In genomic region chr7:86931439-86931838, GRCh38 we compare ENCODE assay signal across 17 cellular contexts.
DNase-seq lines count a peak whose midpoint lies in the region; ATAC-seq and TF ChIP-seq lines count a peak whose summit lies in the region.
"Had no signal": no experiment of that assay in that cellular context is flagged by ENCODE, and none has a peak within 500 bp of the region (broad histone marks: within the 10 kb centered on the region; RNA-seq: fewer than 3 reads in every experiment).

No MANE protein-coding gene starts in this region.

- H3K36me3 ChIP-seq in ACC112 (ENCODE audit: insufficient read depth, low read length), result no peaks in the 10 kb centered on the region
- no peaks in the 10 kb centered on the region for H3K36me3 ChIP-seq in PC-3 (ENCODE audit: low read depth, low read length)
- H3K36me3 ChIP-seq in psoas muscle (ENCODE audit: insufficient read depth in 1 of 2, low read depth in 1 of 2), result peaks cover 0 to 2% of the 10 kb centered on the region in 2 donors
- H3K36me3 ChIP-seq: right atrium auricular region had no signal

- 86 to 94% (median 90%) methylated on average over 2 of the region's 2 CpGs for WGBS in psoas muscle, 3 donors

- H3K27me3 ChIP-seq in ACC112 (ENCODE audit: insufficient read depth, low read length) (no peaks in the 10 kb centered on the region), PC-3 (ENCODE audit: low read length) (no peaks in the 10 kb centered on the region), psoas muscle (ENCODE audit: insufficient read depth in 3 of 3, low read length in 2 of 3) (no peaks in the 10 kb centered on the region)
- H3K27me3 ChIP-seq: dorsolateral prefrontal cortex, right atrium auricular region, upper lobe of left lung had no signal

- H3F3A ChIP-seq in PC-3 (ENCODE audit: low read length, unreplicated experiment), result no peaks in the 10 kb centered on the region

- CTCF ChIA-PET in PC-3 (lab: Charles Lee), result interaction anchor here (1.0 kb wide), 1 partner anchor 217 kb away, joined by 3 read pairs; no protein-coding TSS in a partner anchor

- H2AFZ ChIP-seq in ACC112 (ENCODE audit: low read length, unreplicated experiment) (peak overlapping the region; percentile 66), PC-3 (ENCODE audit: low read length) (no peak overlapping the region)

- no peaks in the 10 kb centered on the region for H3K9me3 ChIP-seq in PC-3 (ENCODE audit: low read length)
- H3K9me3 ChIP-seq in psoas muscle, result no peaks in the 10 kb centered on the region
- H3K9me3 ChIP-seq: right atrium auricular region, upper lobe of left lung had no signal

- peaks cover 13% of the 10 kb centered on the region for H3K4me1 ChIP-seq in ACC112 (ENCODE audit: control insufficient read depth, insufficient read depth, low read length, unreplicated experiment)
- peaks cover 19% of the 10 kb centered on the region for H3K4me1 ChIP-seq in PC-3 (ENCODE audit: insufficient read depth, low read length)
- H3K4me1 ChIP-seq in psoas muscle, result peaks cover 10% of the 10 kb centered on the region

- no peaks in the 10 kb centered on the region for H3K9me2 ChIP-seq in PC-3 (replicated peaks; ENCODE audit: low read length)

- H3K27ac ChIP-seq in ACC112 (ENCODE audit: low read depth, low read length) (peak overlapping the region; percentile 65), PC-3 (ENCODE audit: low read length) (peak overlapping the region; percentile 68), psoas muscle (peak overlapping the region; percentile 56)

- intact Hi-C loops in PC-3 (cut with micrococcal nuclease), result loop anchor here (5.0 kb wide), 1 partner anchor 291 kb away; no protein-coding TSS in a partner anchor
- intact Hi-C loops in psoas muscle (cut with DNase I), result loop anchor here in 1 of 2 donors (10.0 kb wide), 1 partner anchor 483 kb away; no protein-coding TSS in a partner anchor

- ATAC-seq in GM18868 (IDR thresholded peaks at IDR 0.05; ENCODE audit: unreplicated experiment) (peak; percentile 44), PC-3 (no peak), psoas muscle (no peak), HG03045 (IDR thresholded peaks at IDR 0.05; ENCODE audit: unreplicated experiment) (no peak)

- POLR2A ChIA-PET in PC-3 (lab: Charles Lee; ENCODE audit: unreplicated experiment), result no interaction called here

- DNase-seq in PC-3 (no peak), psoas muscle (no peak), NCI-H146 (lab: John Stamatoyannopoulos, UW) (no peak), GM20000 (ENCODE audit: low spot score) (no peak)
- DNase-seq: activated CD4-positive, alpha-beta T cell treated with anti-CD3 and anti-CD28 coated beads, Interleukin-2, amount 50 U/mL, for 1 hour; Calu3; caudate nucleus; erythroblast; NCI-H2029 treated with DMSO at 0.1 percent for 48 hours; NCI-H510A had no signal

- TF ChIP-seq CTCF in PC-3 (conservative IDR thresholded peaks at IDR 0.05; ENCODE audit: low read depth, low read length) (no peak), psoas muscle (IDR thresholded peaks at IDR 0.05) (no peak), GM20000 (IDR thresholded peaks at IDR 0.05; ENCODE audit: extremely low read depth, missing control alignments) (no peak)

- TSS peak; percentile 61 for BruUV-seq in PC-3 (replicated peaks; lab: Mats Ljungman, UMichigan)

- no peak overlapping the region for H3K9ac ChIP-seq in PC-3 (ENCODE audit: low read length)

- H4K20me1 ChIP-seq in PC-3 (ENCODE audit: low read length), result no peaks in the 10 kb centered on the region

- H3K79me2 ChIP-seq in ACC112 (ENCODE audit: control insufficient read depth, insufficient read depth, low read length, unreplicated experiment), result no peaks in the 10 kb centered on the region
- no peaks in the 10 kb centered on the region for H3K79me2 ChIP-seq in PC-3 (ENCODE audit: low read length)

- H3K4me2 ChIP-seq in PC-3 (ENCODE audit: low read length), result peak overlapping the region; percentile 35; the same call in 1 of the 2 replicates

- H3K4me3 ChIP-seq in ACC112 (ENCODE audit: low read depth, low read length), result no peak overlapping the region
- no peak overlapping the region for H3K4me3 ChIP-seq in PC-3 (ENCODE audit: low read length)
- no peak overlapping the region for H3K4me3 ChIP-seq in psoas muscle
- H3K4me3 ChIP-seq: K562, right atrium auricular region, upper lobe of left lung had no signal
